14 cellular contexts compared by ENCODE assay signal in genomic region chr12:28611115-28611435, GRCh38.
A peak's percentile ranks its signal among the peaks of the same experiment; 100 is the strongest.
DNase-seq lines count a peak whose midpoint lies in the region; FAIRE-seq and TF ChIP-seq lines count a peak whose summit lies in the region.
"Had no signal": no experiment of that assay in that cellular context is flagged by ENCODE, and none has a peak within 500 bp of the region (broad histone marks: within the 10 kb centered on the region; RNA-seq: fewer than 3 reads in every experiment).

No MANE protein-coding gene starts in this region.

- peaks cover 2% of the 10 kb centered on the region for H3K27me3 Mint-ChIP-seq in astrocyte (ENCODE audit: low read depth, unreplicated experiment)
- H3K27me3 Mint-ChIP-seq: dendritic cell treated with granulocyte-macrophage colony-stimulating factor and Interleukin-4, amounts not matched to agents 40 ng/mL and 50 ng/mL, for 4 days had no signal

- H3K4me1 ChIP-seq in ACC112 (ENCODE audit: control insufficient read depth, insufficient read depth, low read length, unreplicated experiment) (peaks cover 13% of the 10 kb centered on the region), astrocyte (ENCODE audit: insufficient read depth, low read length) (peaks cover 10% of the 10 kb centered on the region), right atrium auricular region (no peaks in the 10 kb centered on the region)
- H3K4me1 ChIP-seq: tibial artery had no signal

- H3K4me1 Mint-ChIP-seq in astrocyte (ENCODE audit: low read depth, unreplicated experiment) = peaks cover 11% of the 10 kb centered on the region

- FAIRE-seq in H54 (lab: Jason Lieb, UNC) (peak; percentile 93), astrocyte (lab: Jason Lieb, UNC) (no peak), GM12891 (lab: Jason Lieb, UNC) (no peak)
- FAIRE-seq: HepG2 had no signal

- H3K4me2 ChIP-seq in astrocyte (ENCODE audit: low read length) = peak overlapping the region; percentile 8

- no peak for TF ChIP-seq POLR2A in H54 (IDR thresholded peaks at IDR 0.05; ENCODE audit: low read depth, low read length)
- TF ChIP-seq POLR2A in GM12891 (IDR thresholded peaks at IDR 0.05; ENCODE audit: low read depth, low read length) = no peak

- H3K27ac Mint-ChIP-seq in astrocyte (ENCODE audit: unreplicated experiment) = peak overlapping the region; percentile 23
- H3K27ac Mint-ChIP-seq: dendritic cell treated with granulocyte-macrophage colony-stimulating factor and Interleukin-4, amounts not matched to agents 40 ng/mL and 50 ng/mL, for 4 days had no signal

- DNase-seq in H54 (ENCODE audit: insufficient read length, low spot score) (peak; percentile 5), astrocyte (ENCODE audit: low read depth) (peak; percentile 92), foreskin melanocyte (peak; percentile 95), GM12891 (ENCODE audit: insufficient read length, low spot score) (no peak), substantia nigra (lab: John Stamatoyannopoulos, UW) (no peak), right atrium auricular region (ENCODE audit: low spot score) (no peak), GOT3 (lab: John Stamatoyannopoulos, UW) (no peak)
- DNase-seq: C1 segment of cervical spinal cord, occipital lobe, RPMI8226 had no signal

- H3K79me2 ChIP-seq in ACC112 (ENCODE audit: control insufficient read depth, insufficient read depth, low read length, unreplicated experiment) (no peaks in the 10 kb centered on the region), astrocyte (ENCODE audit: insufficient read depth, low read length) (no peaks in the 10 kb centered on the region)

- no peaks in the 10 kb centered on the region for H3K9me3 ChIP-seq in astrocyte (ENCODE audit: insufficient read depth, low read depth, low read length)
- peaks cover 0 to 22% of the 10 kb centered on the region in 2 donors for H3K9me3 ChIP-seq in right atrium auricular region

- no peak for TF ChIP-seq CTCF in astrocyte (IDR thresholded peaks at IDR 0.05; ENCODE audit: insufficient read depth, low read depth, low read length)
- TF ChIP-seq CTCF in right atrium auricular region (IDR thresholded peaks at IDR 0.05) = no peak

- H3K36me3 Mint-ChIP-seq in astrocyte (ENCODE audit: low read depth, unreplicated experiment) = no peaks in the 10 kb centered on the region

- H3K36me3 ChIP-seq in ACC112 (ENCODE audit: insufficient read depth, low read length) (no peaks in the 10 kb centered on the region), astrocyte (ENCODE audit: insufficient read depth, low read length) (no peaks in the 10 kb centered on the region), right atrium auricular region (no peaks in the 10 kb centered on the region)
- H3K36me3 ChIP-seq: tibial artery had no signal

- peaks cover 19% of the 10 kb centered on the region for H3K9me3 Mint-ChIP-seq in astrocyte (ENCODE audit: unreplicated experiment)

- H3K27ac ChIP-seq in ACC112 (ENCODE audit: low read depth, low read length) (peak overlapping the region; percentile 68), astrocyte (ENCODE audit: low read depth, low read length) (peak overlapping the region; percentile 30), substantia nigra (ENCODE audit: low read depth, low read length, poor library complexity, severe bottlenecking) (no peak overlapping the region), right atrium auricular region (no peak overlapping the region)
- H3K27ac ChIP-seq: tibial artery had no signal

- peak overlapping the region; percentile 72 for H2AFZ ChIP-seq in ACC112 (ENCODE audit: low read length, unreplicated experiment)
- no peak overlapping the region for H2AFZ ChIP-seq in astrocyte (ENCODE audit: low read depth, low read length)

- H3K4me3 Mint-ChIP-seq in astrocyte (ENCODE audit: unreplicated experiment) = no peak overlapping the region
- H3K4me3 Mint-ChIP-seq: dendritic cell treated with granulocyte-macrophage colony-stimulating factor and Interleukin-4, amounts not matched to agents 40 ng/mL and 50 ng/mL, for 4 days had no signal

- H3K4me3 ChIP-seq in ACC112 (ENCODE audit: low read depth, low read length) = no peak overlapping the region
- no peak overlapping the region for H3K4me3 ChIP-seq in astrocyte (ENCODE audit: insufficient read depth, low read depth, low read length)
- H3K4me3 ChIP-seq in right atrium auricular region = no peak overlapping the region
- H3K4me3 ChIP-seq: tibial artery had no signal

- H3K27me3 ChIP-seq in ACC112 (ENCODE audit: insufficient read depth, low read length) (no peaks in the 10 kb centered on the region), astrocyte (ENCODE audit: insufficient read depth, low read length) (no peaks in the 10 kb centered on the region), right atrium auricular region (no peaks in the 10 kb centered on the region)
- H3K27me3 ChIP-seq: tibial artery had no signal

- no peaks in the 10 kb centered on the region for H4K20me1 ChIP-seq in astrocyte (ENCODE audit: insufficient read depth, low read length)

- H3K9ac ChIP-seq in astrocyte (ENCODE audit: low read length) = no peak overlapping the region

TF ChIP-seq in GM12891, 5 proteins besides CTCF, POLR2A, EP300 and RAD21:
- no peak for TF ChIP-seq POLR2AphosphoS5 (IDR thresholded peaks at IDR 0.05; ENCODE audit: low read depth, low read length)
- no peak for TF ChIP-seq PAX5 (IDR thresholded peaks at IDR 0.05; ENCODE audit: insufficient read depth, low read length, severe bottlenecking)
- no peak for TF ChIP-seq SPI1 (IDR thresholded peaks at IDR 0.05; ENCODE audit: low read depth, low read length)
- TF ChIP-seq TAF1 (IDR thresholded peaks at IDR 0.05; ENCODE audit: low read depth, low read length) = no peak
- TF ChIP-seq POU2F2 (IDR thresholded peaks at IDR 0.05; ENCODE audit: low read depth, low read length) = no peak
TF ChIP-seq in GM12891: peak in this region for 0.

Comparison
In these comparisons a context has a peak if more than half of its experiments do, and no peak if none do; other contexts are left out.
1. H3K27ac ChIP-seq: peak in ACC112 (single experiment) and astrocyte (single experiment); none in substantia nigra (single experiment) and right atrium auricular region (0 of 2).
2. DNase-seq: peak in H54 (single experiment), astrocyte (single experiment) and foreskin melanocyte (single experiment); none in GM12891 (single experiment), substantia nigra (0 of 49), right atrium auricular region (single experiment) and GOT3 (single experiment).